19 cellular contexts compared by ENCODE assay signal in the genomic region with DNA sequence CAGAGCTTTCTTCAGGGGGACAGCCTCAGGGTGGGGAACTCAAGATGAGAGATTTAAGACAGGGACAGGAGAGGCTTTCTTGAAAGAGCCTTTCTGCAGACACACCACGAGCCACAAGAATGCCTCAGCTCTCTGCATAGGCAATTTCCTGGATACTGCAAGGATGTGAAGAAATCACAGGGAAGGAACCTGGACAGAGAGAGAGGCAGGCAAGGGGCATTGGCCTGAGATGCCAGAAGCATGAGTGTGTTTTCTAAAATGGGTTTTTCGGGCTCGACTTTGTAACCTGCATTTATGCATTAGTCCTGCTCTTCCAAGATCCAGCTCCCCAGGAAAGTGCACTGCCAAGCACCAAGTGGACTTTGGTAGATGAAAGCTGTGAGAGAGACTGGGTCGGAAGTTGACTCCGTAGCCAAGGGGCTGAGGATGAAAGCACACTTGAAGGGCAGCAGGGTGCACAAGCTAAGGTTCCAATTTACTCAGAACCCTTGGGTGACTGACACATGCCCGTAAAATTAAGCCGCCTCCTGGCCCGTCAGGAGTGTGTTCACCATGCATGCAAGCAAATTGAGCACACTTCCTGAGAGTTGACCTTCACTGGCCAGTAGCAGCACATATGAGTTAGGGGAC.
"Had no signal": no experiment of that assay in that cellular context is flagged by ENCODE, and none has a peak within 500 bp of the region (broad histone marks: within the 10 kb centered on the region; RNA-seq: fewer than 3 reads in every experiment).

No MANE protein-coding gene starts in this region.

- H3K27ac Mint-ChIP-seq: activated naive CD8-positive, alpha-beta T cell treated with anti-CD3 and anti-CD28 coated beads for 36 hours; mesothelial cell of epicardium; natural killer cell; stimulated activated effector memory CD8-positive, alpha-beta T cell treated with anti-CD3 and anti-CD28 coated beads, Interleukin-12 subunit alpha, Interleukin-12 subunit beta, amount 100 ng/mL, for 72 hours; stimulated activated naive CD8-positive, alpha-beta T cell treated with anti-CD3 and anti-CD28 coated beads, Interleukin-15, amount 100 ng/mL, for 72 hours had no signal

- H3K9me3 ChIP-seq: left ventricle myocardium inferior, uterus had no signal

- H3K9me3 Mint-ChIP-seq: activated naive CD8-positive, alpha-beta T cell treated with anti-CD3 and anti-CD28 coated beads for 36 hours; mesothelial cell of epicardium; natural killer cell; stimulated activated effector memory CD8-positive, alpha-beta T cell treated with anti-CD3 and anti-CD28 coated beads, Interleukin-12 subunit alpha, Interleukin-12 subunit beta, amount 100 ng/mL, for 72 hours; stimulated activated naive CD8-positive, alpha-beta T cell treated with anti-CD3 and anti-CD28 coated beads, Interleukin-15, amount 100 ng/mL, for 72 hours had no signal

- H3K4me3 Mint-ChIP-seq: activated naive CD8-positive, alpha-beta T cell treated with anti-CD3 and anti-CD28 coated beads for 36 hours; mesothelial cell of epicardium; natural killer cell; stimulated activated effector memory CD8-positive, alpha-beta T cell treated with anti-CD3 and anti-CD28 coated beads, Interleukin-12 subunit alpha, Interleukin-12 subunit beta, amount 100 ng/mL, for 72 hours; stimulated activated naive CD8-positive, alpha-beta T cell treated with anti-CD3 and anti-CD28 coated beads, Interleukin-15, amount 100 ng/mL, for 72 hours had no signal

- ATAC-seq: natural killer cell; right cardiac atrium; stimulated activated naive CD8-positive, alpha-beta T cell treated with anti-CD3 and anti-CD28 coated beads, Interleukin-15, amount 100 ng/mL, for 72 hours had no signal

- H3K36me3 Mint-ChIP-seq: activated naive CD8-positive, alpha-beta T cell treated with anti-CD3 and anti-CD28 coated beads for 36 hours; mesothelial cell of epicardium; natural killer cell; stimulated activated effector memory CD8-positive, alpha-beta T cell treated with anti-CD3 and anti-CD28 coated beads, Interleukin-12 subunit alpha, Interleukin-12 subunit beta, amount 100 ng/mL, for 72 hours had no signal

- H3K27me3 ChIP-seq: cardiac muscle cell, uterus had no signal

- DNase-seq: activated CD4-positive, alpha-beta T cell treated with anti-CD3 and anti-CD28 coated beads for 1 hour; activated CD4-positive, alpha-beta T cell treated with anti-CD3 and anti-CD28 coated beads, Interleukin-2, amount 50 U/mL, for 48 hours; activated naive CD4-positive, alpha-beta T cell treated with Interleukin-2 at 50 U/mL for 16 hours; activated naive CD8-positive, alpha-beta T cell treated with anti-CD3 and anti-CD28 coated beads for 36 hours; activated T-cell treated with anti-CD3 and anti-CD28 coated beads, Interleukin-2, amount 50 U/mL, for 48 hours; left ventricle myocardium inferior; natural killer cell; right cardiac atrium; stimulated activated CD4-positive, alpha-beta T cell treated with anti-CD3 and anti-CD28 coated beads, Interleukin-12 subunit alpha, Interleukin-12 subunit beta, amount 100 ng/mL, for 4 hours; stimulated activated CD4-positive, alpha-beta T cell treated with anti-CD3 and anti-CD28 coated beads, Interleukin-1b, Interleukin-23, amount 100 ng/mL, for 48 hours; stimulated activated naive CD8-positive, alpha-beta T cell treated with anti-CD3 and anti-CD28 coated beads, Interleukin-15, amount 100 ng/mL, for 72 hours; T-helper 1 cell; trophoblast cell; uterus had no signal

- FAIRE-seq: astrocyte, colon had no signal

- H3K4me1 ChIP-seq: left ventricle myocardium inferior, uterus had no signal

- H3K4me3 ChIP-seq: cardiac muscle cell, left ventricle myocardium inferior, uterus had no signal

- H3K4me1 Mint-ChIP-seq: activated naive CD8-positive, alpha-beta T cell treated with anti-CD3 and anti-CD28 coated beads for 36 hours; natural killer cell; stimulated activated effector memory CD8-positive, alpha-beta T cell treated with anti-CD3 and anti-CD28 coated beads, Interleukin-12 subunit alpha, Interleukin-12 subunit beta, amount 100 ng/mL, for 72 hours; stimulated activated naive CD8-positive, alpha-beta T cell treated with anti-CD3 and anti-CD28 coated beads, Interleukin-15, amount 100 ng/mL, for 72 hours had no signal

- H3K27ac ChIP-seq: cardiac muscle cell, left ventricle myocardium inferior, uterus had no signal

- H3K36me3 ChIP-seq: cardiac muscle cell, left ventricle myocardium inferior, uterus had no signal
